ENCODE assay signal across 18 cellular contexts in genomic region chr14:29930283-29930682, GRCh38. TPM values are rescaled to one million over a fixed set of nuclear protein-coding genes. Genes with fewer than 3 reads are reported as not detected.
DNase-seq lines count a peak whose midpoint lies in the region; FAIRE-seq and TF ChIP-seq lines count a peak whose summit lies in the region.
"Had no signal": no experiment of that assay in that cellular context is flagged by ENCODE, and none has a peak within 500 bp of the region (broad histone marks: within the 10 kb centered on the region; RNA-seq: fewer than 3 reads in every experiment).

No MANE protein-coding gene starts in this region.

- peaks cover 15% of the 10 kb centered on the region for H4K20me1 ChIP-seq in neural progenitor cell (ENCODE audit: low read depth)

- H3K27me3 Mint-ChIP-seq in neural progenitor cell (ENCODE audit: insufficient read depth, low read depth), result peaks cover 3% of the 10 kb centered on the region
- H3K27me3 Mint-ChIP-seq in activated T-helper 1 cell treated with anti-CD3 and anti-CD28 coated beads, Interleukin-12 subunit alpha, Interleukin-12 subunit beta, Interleukin-2, Interleukin-4 antibody, amounts not matched to agents 30 ng/mL and 10 ng/mL and 1 ng/mL, durations not matched to agents 14 hours and 24 hours and 36 hours (ENCODE audit: insufficient read depth), result peaks cover 33% of the 10 kb centered on the region

- peaks cover 14% of the 10 kb centered on the region for H3K4me1 Mint-ChIP-seq in neural progenitor cell
- H3K4me1 Mint-ChIP-seq in activated T-helper 1 cell treated with anti-CD3 and anti-CD28 coated beads, Interleukin-12 subunit alpha, Interleukin-12 subunit beta, Interleukin-2, Interleukin-4 antibody, amounts not matched to agents 30 ng/mL and 10 ng/mL and 1 ng/mL, durations not matched to agents 14 hours and 24 hours and 36 hours (ENCODE audit: low read depth), result no peaks in the 10 kb centered on the region

- no peak overlapping the region for H3K4me2 ChIP-seq in neural progenitor cell

- no peak for FAIRE-seq in GM12892 (lab: Jason Lieb, UNC)

- H3K4me1 ChIP-seq in neural progenitor cell, result peaks cover 14% of the 10 kb centered on the region

- H3K4me3 Mint-ChIP-seq in neural progenitor cell, result no peak overlapping the region
- H3K4me3 Mint-ChIP-seq in activated T-helper 1 cell treated with anti-CD3 and anti-CD28 coated beads, Interleukin-12 subunit alpha, Interleukin-12 subunit beta, Interleukin-2, Interleukin-4 antibody, amounts not matched to agents 30 ng/mL and 10 ng/mL and 1 ng/mL, durations not matched to agents 14 hours and 24 hours and 36 hours, result no peak overlapping the region
- H3K4me3 Mint-ChIP-seq: activated CD4-positive, alpha-beta T cell treated with anti-CD3 and anti-CD28 coated beads for 36 hours; activated naive CD8-positive, alpha-beta T cell; H9; nephron progenitor cell; T-helper 17 cell had no signal

- TF ChIP-seq CTCF in astrocyte of the spinal cord (IDR thresholded peaks at IDR 0.05; ENCODE audit: low read depth, low read length) (no peak), neural progenitor cell (IDR thresholded peaks at IDR 0.05) (no peak)

- intact Hi-C loops in activated T-helper 1 cell treated with anti-CD3 and anti-CD28 coated beads, Interleukin-12 subunit alpha, Interleukin-12 subunit beta, Interleukin-2, Interleukin-4 antibody, amounts not matched to agents 30 ng/mL and 10 ng/mL and 1 ng/mL, durations not matched to agents 14 hours and 24 hours and 36 hours (cut with micrococcal nuclease), result no loop called here

- no peaks in the 10 kb centered on the region for H3K9me3 Mint-ChIP-seq in neural progenitor cell
- H3K9me3 Mint-ChIP-seq in activated T-helper 1 cell treated with anti-CD3 and anti-CD28 coated beads, Interleukin-12 subunit alpha, Interleukin-12 subunit beta, Interleukin-2, Interleukin-4 antibody, amounts not matched to agents 30 ng/mL and 10 ng/mL and 1 ng/mL, durations not matched to agents 14 hours and 24 hours and 36 hours, result no peaks in the 10 kb centered on the region
- H3K9me3 Mint-ChIP-seq: H9, nephron progenitor cell had no signal

- H3K27ac Mint-ChIP-seq in neural progenitor cell, result no peak overlapping the region
- no peak overlapping the region for H3K27ac Mint-ChIP-seq in activated T-helper 1 cell treated with anti-CD3 and anti-CD28 coated beads, Interleukin-12 subunit alpha, Interleukin-12 subunit beta, Interleukin-2, Interleukin-4 antibody, amounts not matched to agents 30 ng/mL and 10 ng/mL and 1 ng/mL, durations not matched to agents 14 hours and 24 hours and 36 hours
- H3K27ac Mint-ChIP-seq: activated CD4-positive, alpha-beta T cell treated with anti-CD3 and anti-CD28 coated beads for 36 hours; activated naive CD8-positive, alpha-beta T cell; H9; nephron progenitor cell; T-helper 17 cell had no signal

- H3F3A ChIP-seq in neural progenitor cell (ENCODE audit: low read depth), result peaks cover 26% of the 10 kb centered on the region

- no peaks in the 10 kb centered on the region for H3K36me3 Mint-ChIP-seq in neural progenitor cell
- H3K36me3 Mint-ChIP-seq in activated T-helper 1 cell treated with anti-CD3 and anti-CD28 coated beads, Interleukin-12 subunit alpha, Interleukin-12 subunit beta, Interleukin-2, Interleukin-4 antibody, amounts not matched to agents 30 ng/mL and 10 ng/mL and 1 ng/mL, durations not matched to agents 14 hours and 24 hours and 36 hours (ENCODE audit: low read depth), result peaks cover 2% of the 10 kb centered on the region
- H3K36me3 Mint-ChIP-seq: activated naive CD8-positive, alpha-beta T cell had no signal

- in situ Hi-C loops in astrocyte of the spinal cord (cut with HindIII; ENCODE audit: low sequenced_read_pairs), result no loop called here

- no peak overlapping the region for H3K9ac ChIP-seq in neural progenitor cell

- no peak for TF ChIP-seq POLR2A in GM12892 (IDR thresholded peaks at IDR 0.05; ENCODE audit: low read depth, low read length)

- no peaks in the 10 kb centered on the region for H3K79me2 ChIP-seq in neural progenitor cell (ENCODE audit: low read depth)

- no peaks in the 10 kb centered on the region for H3K36me3 ChIP-seq in neural progenitor cell

- peaks cover 52% of the 10 kb centered on the region for H3K27me3 ChIP-seq in neural progenitor cell

- H2AFZ ChIP-seq in neural progenitor cell (replicated peaks), result no peak overlapping the region

- no peaks in the 10 kb centered on the region for H3K9me3 ChIP-seq in neural progenitor cell (ENCODE audit: low read depth)

- H3K27ac ChIP-seq in neural progenitor cell, result no peak overlapping the region

- DNase-seq in AG08395 (ENCODE audit: low spot score), result peak; percentile 57
- peak; percentile 80 for DNase-seq in HT1080 (ENCODE audit: low read depth)
- DNase-seq in astrocyte of the spinal cord (ENCODE audit: low read depth, low spot score), result peak; percentile 42
- peak; percentile 76 for DNase-seq in islet precursor cell
- no peak for DNase-seq in OCI-M2 (lab: John Stamatoyannopoulos, UW; ENCODE audit: unreplicated experiment)
- no peak for DNase-seq in neural progenitor cell (ENCODE audit: low spot score)
- no peak for DNase-seq in activated T-helper 1 cell treated with anti-CD3 and anti-CD28 coated beads, Interleukin-12 subunit alpha, Interleukin-12 subunit beta, Interleukin-2, Interleukin-4 antibody, amounts not matched to agents 30 ng/mL and 10 ng/mL and 1 ng/mL, durations not matched to agents 14 hours and 24 hours and 36 hours (ENCODE audit: low spot score)
- no peak for DNase-seq in GM12892 (ENCODE audit: insufficient read length)
- DNase-seq: activated CD4-positive, alpha-beta T cell treated with anti-CD3 and anti-CD28 coated beads for 36 hours; DMS 273 treated with DMSO at 0.1 percent for 48 hours; H9; KG1; NCI-H1694; NCI-H524; nephron progenitor cell; stimulated activated CD4-positive, alpha-beta T cell treated with anti-CD3 and anti-CD28 coated beads, Interleukin-4, amount 100 ng/mL, for 1 hour; T-helper 17 cell had no signal

- H3K4me3 ChIP-seq in astrocyte of the spinal cord (ENCODE audit: low read depth, low read length) (no peak overlapping the region), neural progenitor cell (no peak overlapping the region)

RNA-seq across cellular contexts. Expression of gene PRKD1, which starts 2.6 kb away (rescaled TPM):
- total RNA-seq in HT1080 (2014; rRNA removed; shearing (Covaris generic)), result 2.3 and 6.0 TPM in 2 replicates
- 3.0 and 4.0 TPM in 2 replicates for polyA plus RNA-seq in HT1080 (2015; cell fraction: cytosol; rRNA removed)
- polyA plus RNA-seq in HT1080 (2015; cell fraction: nucleus; rRNA removed), result 6.2 and 7.0 TPM in 2 replicates
- total RNA-seq in neural progenitor cell (ENCODE audit: low replicate concordance), result 8.1 and 8.7 TPM in 2 replicates
- total RNA-seq in activated T-helper 1 cell treated with anti-CD3 and anti-CD28 coated beads, Interleukin-12 subunit alpha, Interleukin-12 subunit beta, Interleukin-2, Interleukin-4 antibody, amounts not matched to agents 30 ng/mL and 10 ng/mL and 1 ng/mL, durations not matched to agents 14 hours and 24 hours and 36 hours, result 0.23 TPM in 1 of 2 replicates, not detected in the other
- polyA plus RNA-seq in GM12892 (2012; ENCODE audit: missing spikeins), result not detected
- total RNA-seq: activated CD4-positive, alpha-beta T cell treated with anti-CD3 and anti-CD28 coated beads for 36 hours; T-helper 17 cell had no signal

Comparison
In these comparisons a context has a peak if more than half of its experiments do, and no peak if none do; other contexts are left out.
1. DNase-seq: peak in AG08395 (single experiment), HT1080 (single experiment), astrocyte of the spinal cord (single experiment) and islet precursor cell (single experiment); none in OCI-M2 (single experiment), neural progenitor cell (single experiment), activated T-helper 1 cell treated with anti-CD3 and anti-CD28 coated beads, Interleukin-12 subunit alpha, Interleukin-12 subunit beta, Interleukin-2, Interleukin-4 antibody, amounts not matched to agents 30 ng/mL and 10 ng/mL and 1 ng/mL, durations not matched to agents 14 hours and 24 hours and 36 hours (single experiment) and GM12892 (single experiment).